20 cellular contexts compared by ENCODE assay signal in genomic region chr18:45316127-45316526, GRCh38.
DNase-seq lines count a peak whose midpoint lies in the region; ATAC-seq and TF ChIP-seq lines count a peak whose summit lies in the region.
"Had no signal": no experiment of that assay in that cellular context is flagged by ENCODE, and none has a peak within 500 bp of the region (broad histone marks: within the 10 kb centered on the region; RNA-seq: fewer than 3 reads in every experiment).

No MANE protein-coding gene starts in this region.

- H3K4me1 Mint-ChIP-seq in type B pancreatic cell (ENCODE audit: unreplicated experiment), result peaks cover 7% of the 10 kb centered on the region
- no peaks in the 10 kb centered on the region for H3K4me1 Mint-ChIP-seq in activated CD4-positive, alpha-beta T cell treated with anti-CD3 and anti-CD28 coated beads for 36 hours

- H3K27me3 Mint-ChIP-seq in type B pancreatic cell, result no peaks in the 10 kb centered on the region
- H3K27me3 Mint-ChIP-seq in activated CD4-positive, alpha-beta T cell treated with anti-CD3 and anti-CD28 coated beads for 36 hours, result peaks cover 7% of the 10 kb centered on the region

- DNase-seq in epithelial cell of proximal tubule (ENCODE audit: low read depth) (no peak), type B pancreatic cell (ENCODE audit: extremely low spot score, unreplicated experiment) (no peak), UCSD-AML1 (lab: John Stamatoyannopoulos, UW; ENCODE audit: unreplicated experiment) (no peak), SKM-1 (lab: John Stamatoyannopoulos, UW; ENCODE audit: unreplicated experiment) (no peak)
- no peak for DNase-seq in activated CD4-positive, alpha-beta T cell treated with anti-CD3 and anti-CD28 coated beads for 36 hours
- DNase-seq: C1 segment of cervical spinal cord, DMS 273 treated with DMSO at 0.1 percent for 48 hours, EL, KG1, NCI-H1105 treated with DMSO at 0.1 percent for 48 hours, NCI-H1930, NCI-H2171 treated with DMSO at 0.1 percent for 48 hours, NCI-H510A, NCI-H82, RPMI8226 had no signal

- H3K27me3 ChIP-seq in OCI-LY3 (ENCODE audit: low read depth, low read length), result peaks cover 27% of the 10 kb centered on the region

- no peak overlapping the region for H3K4me2 ChIP-seq in OCI-LY3 (ENCODE audit: low read length)

- no peak for ATAC-seq in activated CD4-positive, alpha-beta T cell treated with anti-CD3 and anti-CD28 coated beads for 36 hours
- ATAC-seq: GM12878, HCT116 had no signal

- H3K4me3 Mint-ChIP-seq in type B pancreatic cell, result no peak overlapping the region
- no peak overlapping the region for H3K4me3 Mint-ChIP-seq in activated CD4-positive, alpha-beta T cell treated with anti-CD3 and anti-CD28 coated beads for 36 hours

- H2AFZ ChIP-seq in OCI-LY3 (ENCODE audit: low read depth, low read length), result no peak overlapping the region

- CTCF ChIA-PET in activated CD4-positive, alpha-beta T cell treated with anti-CD3 and anti-CD28 coated beads for 36 hours (lab: Charles Lee), result interaction anchor here (0.6 to 1.0 kb wide), 2 partner anchors 11 to 103 kb away, joined by 3 read pairs; no protein-coding TSS in a partner anchor

- H4K20me1 ChIP-seq in OCI-LY3 (ENCODE audit: insufficient read depth, low read length), result no peaks in the 10 kb centered on the region

- H3K9ac ChIP-seq in OCI-LY3 (ENCODE audit: low read length), result no peak overlapping the region

- POLR2A ChIA-PET in activated CD4-positive, alpha-beta T cell treated with anti-CD3 and anti-CD28 coated beads for 36 hours (lab: Charles Lee), result no interaction called here

- no peaks in the 10 kb centered on the region for H3K36me3 Mint-ChIP-seq in type B pancreatic cell
- H3K36me3 Mint-ChIP-seq in activated CD4-positive, alpha-beta T cell treated with anti-CD3 and anti-CD28 coated beads for 36 hours (ENCODE audit: low read depth), result no peaks in the 10 kb centered on the region

- H3K79me2 ChIP-seq in OCI-LY3 (ENCODE audit: low read length), result no peaks in the 10 kb centered on the region

- no peak overlapping the region for H3K27ac ChIP-seq in OCI-LY3 (ENCODE audit: low read length)
- H3K27ac ChIP-seq: HL-60 had no signal

- H3K27ac Mint-ChIP-seq in type B pancreatic cell, result no peak overlapping the region
- no peak overlapping the region for H3K27ac Mint-ChIP-seq in activated CD4-positive, alpha-beta T cell treated with anti-CD3 and anti-CD28 coated beads for 36 hours

- H3K9me3 Mint-ChIP-seq in type B pancreatic cell, result no peaks in the 10 kb centered on the region
- H3K9me3 Mint-ChIP-seq in activated CD4-positive, alpha-beta T cell treated with anti-CD3 and anti-CD28 coated beads for 36 hours (ENCODE audit: low read depth), result no peaks in the 10 kb centered on the region

- intact Hi-C loops in activated CD4-positive, alpha-beta T cell treated with anti-CD3 and anti-CD28 coated beads for 36 hours (cut with DNase I, micrococcal nuclease), result no loop called here

- TF ChIP-seq CTCF in GM12875 (IDR thresholded peaks at IDR 0.05; ENCODE audit: borderline replicate concordance, insufficient read depth, low read depth, low read length), result 0 out of 2 replicates have a peak, but pooled peaks have one; percentile 6
- peak; percentile 23; the same call in 1 of the 2 replicates for TF ChIP-seq CTCF in OCI-LY3 (IDR thresholded peaks at IDR 0.05; ENCODE audit: low read depth, low read length)
- peak; percentile 13 for TF ChIP-seq CTCF in epithelial cell of proximal tubule (conservative IDR thresholded peaks at IDR 0.05; ENCODE audit: low read depth, low read length)
- peak; percentile 26 for TF ChIP-seq CTCF in type B pancreatic cell (conservative IDR thresholded peaks at IDR 0.05)

- no peaks in the 10 kb centered on the region for H3K9me3 ChIP-seq in OCI-LY3 (ENCODE audit: insufficient read depth, low read length)

- H3K4me3 ChIP-seq in GM12875 (ENCODE audit: low read depth, low read length) (no peak overlapping the region), OCI-LY3 (ENCODE audit: low read length) (no peak overlapping the region), epithelial cell of proximal tubule (ENCODE audit: low read depth, low read length) (no peak overlapping the region)
- H3K4me3 ChIP-seq: GM12878 had no signal

- H3K36me3 ChIP-seq in OCI-LY3 (replicated peaks; ENCODE audit: low read depth, low read length), result no peaks in the 10 kb centered on the region

- no peaks in the 10 kb centered on the region for H3K4me1 ChIP-seq in OCI-LY3 (ENCODE audit: low read length)
